ENCODE assay signal across 13 cellular contexts in genomic region chrX:115949900-115950822, GRCh38.
DNase-seq lines count a peak whose midpoint lies in the region; ATAC-seq, FAIRE-seq and TF ChIP-seq lines count a peak whose summit lies in the region.
"Had no signal": no experiment of that assay in that cellular context is flagged by ENCODE, and none has a peak within 500 bp of the region (broad histone marks: within the 10 kb centered on the region; RNA-seq: fewer than 3 reads in every experiment).

No MANE protein-coding gene starts in this region.

- H3K9me3 ChIP-seq in H1 (ENCODE audit: insufficient read depth in 2 of 2, low read depth in 1 of 2, low read length in 1 of 2): no peaks in the 10 kb centered on the region

- H3K14ac ChIP-seq in H1 (ENCODE audit: insufficient read length): no peak overlapping the region

- TF ChIP-seq POLR2A in H1 (IDR thresholded peaks at IDR 0.05; ENCODE audit: control extremely low read depth in 1 of 2, low read depth in 2 of 2, low read length in 2 of 2): no peak

- no peaks in the 10 kb centered on the region for H3K27me3 ChIP-seq in H1 (replicated peaks in 1 of 4; ENCODE audit: control insufficient read depth in 3 of 4, extremely low read depth in 1 of 4, insufficient read depth in 3 of 4, low read length in 3 of 4)
- H3K27me3 ChIP-seq: upper lobe of left lung had no signal

- POLR2A ChIA-PET in H1 (lab: Charles Lee; ENCODE audit: partially characterized antibody): interaction anchor here (0.5 kb wide), 1 partner anchor 18 kb away, joined by 3 read pairs; no protein-coding TSS in a partner anchor

- peaks cover 3 to 78% of the 10 kb centered on the region in 2 experiments for H3K79me2 ChIP-seq in H1 (ENCODE audit: control insufficient read depth in 1 of 2, insufficient read depth in 2 of 2, low read length in 2 of 2)

- H3K27ac ChIP-seq in H1 (ENCODE audit: low read depth, low read length): no peak overlapping the region
- H3K27ac ChIP-seq: upper lobe of left lung had no signal

- no peak overlapping the region for H2BK15ac ChIP-seq in H1 (ENCODE audit: low read length)

- H2BK20ac ChIP-seq in H1 (ENCODE audit: low read length): no peak overlapping the region

- WGBS in H1 (ENCODE audit: extremely low coverage in 1 of 2, insufficient coverage in 1 of 2, insufficient read length in 1 of 2, insufficient replicate concordance in 2 of 2, low coverage in 1 of 2, low lambda C conversion rate in 2 of 2, missing lambda C conversion rate in 1 of 2), 2 experiments: 80% methylated on average over 1 of the region's 17 CpGs; no CpG with 5 or more reads in 1 of the 2 experiments

- FAIRE-seq in H1 (lab: Jason Lieb, UNC): peak; percentile 83
- FAIRE-seq: RCC 7860 had no signal

- no peak overlapping the region for H2BK12ac ChIP-seq in H1 (ENCODE audit: low read depth, low read length)

- no peaks in the 10 kb centered on the region for H3K23me2 ChIP-seq in H1 (ENCODE audit: low read depth, low read length)

- peaks cover 6 to 21% of the 10 kb centered on the region in 2 experiments for H4K20me1 ChIP-seq in H1 (replicated peaks in 1 of 2; ENCODE audit: control insufficient read depth in 1 of 2, insufficient read depth in 2 of 2, low read length in 2 of 2)

- TF ChIP-seq CTCF in H1 (IDR thresholded peaks at IDR 0.05; ENCODE audit: control extremely low read depth in 1 of 3, insufficient read depth in 1 of 3, low read depth in 1 of 3, low read length in 3 of 3): peak in 1 of 3 experiments; percentile 49; a peak in 2 of 4 replicates

- ATAC-seq in GM19023 (IDR thresholded peaks at IDR 0.05; ENCODE audit: unreplicated experiment): no peak

- H4K5ac ChIP-seq in H1 (ENCODE audit: insufficient read length, low read depth, low read length): no peak overlapping the region

- no peak overlapping the region for H2AK5ac ChIP-seq in H1 (ENCODE audit: low read depth, low read length)

- no peak overlapping the region for H2BK5ac ChIP-seq in H1 (ENCODE audit: low read depth, low read length)

- H4K8ac ChIP-seq in H1 (ENCODE audit: extremely low read depth, insufficient read depth, low read length): no peak overlapping the region

- H3K18ac ChIP-seq in H1 (ENCODE audit: extremely low read depth, low read length): no peak overlapping the region; the same call in 1 of the 2 replicates

- H3K56ac ChIP-seq in H1 (replicated peaks; ENCODE audit: insufficient read length, low read depth, low read length): no peak overlapping the region

- peaks cover 0 to 7% (median 0%) of the 10 kb centered on the region in 4 experiments; a peak in 1 of 7 replicates for H3K4me1 ChIP-seq in H1 (replicated peaks in 1 of 4; ENCODE audit: control insufficient read depth in 3 of 4, insufficient read depth in 4 of 4, low read length in 3 of 4)
- H3K4me1 ChIP-seq: upper lobe of left lung had no signal

- no peak overlapping the region for H3K4me3 ChIP-seq in H1 (ENCODE audit: extremely low read depth in 1 of 4, insufficient read depth in 2 of 4, low read depth in 3 of 4, low read length in 4 of 4)
- H3K4me3 ChIP-seq: upper lobe of left lung had no signal

- no peak overlapping the region for H4K91ac ChIP-seq in H1 (replicated peaks; ENCODE audit: insufficient read length, low read length)

- peaks cover 6% of the 10 kb centered on the region for H3K79me1 ChIP-seq in H1 (ENCODE audit: low read depth, low read length)

- peak; percentile 7 for DNase-seq in NCI-H345 (lab: John Stamatoyannopoulos, UW)
- no peak for DNase-seq in NCI-H345 treated with DMSO at 0.1 percent for 48 hours (lab: John Stamatoyannopoulos, UW; ENCODE audit: unreplicated experiment)
- peak; percentile 20 for DNase-seq in NCI-H510A (lab: John Stamatoyannopoulos, UW)
- no peak for DNase-seq in H1 (ENCODE audit: low read depth in 1 of 2, low spot score in 2 of 2)
- peak; percentile 72 for DNase-seq in superior temporal gyrus (ENCODE audit: extremely low spot score)
- DNase-seq in SHP77 treated with DMSO at 0.1 percent for 48 hours (lab: John Stamatoyannopoulos, UW): no peak
- no peak for DNase-seq in DMS79 (lab: John Stamatoyannopoulos, UW)
- DNase-seq: effector CD8-positive, alpha-beta T cell; kidney glomerular epithelial cell; stimulated activated CD4-positive, alpha-beta T cell treated with anti-CD3 and anti-CD28 coated beads, Interleukin-15, amount 100 ng/mL, for 24 hours; upper lobe of left lung had no signal

- TF ChIP-seq RAD21 in H1 (IDR thresholded peaks at IDR 0.05 in 1 of 2, conservative IDR thresholded peaks at IDR 0.05 in 1 of 2; ENCODE audit: low read depth in 2 of 2, low read length in 2 of 2): peak; percentile 58 to 68

- no peak overlapping the region for H3K23ac ChIP-seq in H1 (ENCODE audit: insufficient read length)

- TF ChIP-seq EP300 in H1 (IDR thresholded peaks at IDR 0.05; ENCODE audit: borderline replicate concordance in 1 of 2, low read depth in 2 of 2, low read length in 2 of 2): no peak

- CTCF ChIA-PET in H1 (lab: Charles Lee; ENCODE audit: partially characterized antibody): interaction anchor here (0.7 to 1.5 kb wide), 4 partner anchors 9 to 691 kb away, joined by 3 to 5 read pairs (median 4); no protein-coding TSS in a partner anchor

- H2BK120ac ChIP-seq in H1 (replicated peaks; ENCODE audit: low read depth, low read length): no peak overlapping the region

- peaks cover 0 to 7% (median 0%) of the 10 kb centered on the region in 4 experiments; a peak in 1 of 8 replicates for H3K36me3 ChIP-seq in H1 (ENCODE audit: control insufficient read depth in 2 of 4, insufficient read depth in 4 of 4, low read length in 3 of 4)
- H3K36me3 ChIP-seq: upper lobe of left lung had no signal

- no peak overlapping the region for H3K9ac ChIP-seq in H1 (replicated peaks in 1 of 4; ENCODE audit: extremely low read depth in 1 of 4, low read depth in 3 of 4, low read length in 3 of 4)

- no peak overlapping the region for H3K4me2 ChIP-seq in H1 (ENCODE audit: insufficient read depth in 1 of 2, low read depth in 2 of 2, low read length in 2 of 2)

- H3K4ac ChIP-seq in H1 (replicated peaks; ENCODE audit: insufficient read length, low read depth, low read length): no peak overlapping the region

- no peak overlapping the region for H2AFZ ChIP-seq in H1 (ENCODE audit: low read length)

TF ChIP-seq in H1, 55 proteins besides CTCF, POLR2A, EP300 and RAD21:
- TF ChIP-seq SP1 (IDR thresholded peaks at IDR 0.05; ENCODE audit: low read depth, low read length) (0 out of 2 replicates have a peak, but pooled peaks have one; percentile 55), RXRA (IDR thresholded peaks at IDR 0.05; ENCODE audit: insufficient read depth, low read depth, low read length) (no peak), CHD2 (IDR thresholded peaks at IDR 0.05; ENCODE audit: low read length) (peak; percentile 61; the same call in 1 of the 2 replicates)

Comparison
In these comparisons a context has a peak if more than half of its experiments do, and no peak if none do; other contexts are left out.
1. DNase-seq: peak in NCI-H345 (single experiment), NCI-H510A (single experiment) and superior temporal gyrus (single experiment); none in NCI-H345 treated with DMSO at 0.1 percent for 48 hours (single experiment), H1 (0 of 2), SHP77 treated with DMSO at 0.1 percent for 48 hours (single experiment) and DMS79 (single experiment).